In genomic region chr5:108079754-108080153, GRCh38 we compare ENCODE assay signal across 21 cellular contexts.
DNase-seq lines count a peak whose midpoint lies in the region; ATAC-seq and TF ChIP-seq lines count a peak whose summit lies in the region.
"Had no signal": no experiment of that assay in that cellular context is flagged by ENCODE, and none has a peak within 500 bp of the region (broad histone marks: within the 10 kb centered on the region; RNA-seq: fewer than 3 reads in every experiment).

No MANE protein-coding gene starts in this region.

- no peaks in the 10 kb centered on the region for H3K36me3 ChIP-seq in HUES6 (ENCODE audit: control insufficient read depth, insufficient read depth, low read length)
- H3K36me3 ChIP-seq: brain microvascular endothelial cell, esophagus muscularis mucosa, prostate gland had no signal

- peaks cover 86% of the 10 kb centered on the region for H3K4me1 ChIP-seq in HUES6 (ENCODE audit: control insufficient read depth, insufficient read depth, low read length)
- H3K4me1 ChIP-seq: prostate gland had no signal

- peaks cover 90% of the 10 kb centered on the region for H3K4me1 Mint-ChIP-seq in WTC11
- H3K4me1 Mint-ChIP-seq: CD4-positive, alpha-beta memory T cell; memory B cell; natural killer cell; stimulated activated effector memory CD8-positive, alpha-beta T cell treated with anti-CD3 and anti-CD28 coated beads, Interleukin-12 subunit alpha, Interleukin-12 subunit beta, amount 100 ng/mL, for 72 hours had no signal

- peak overlapping the region; percentile 24 for H3K9ac ChIP-seq in HUES6 (ENCODE audit: low read length)

- H3K9me3 Mint-ChIP-seq in WTC11, result no peaks in the 10 kb centered on the region
- H3K9me3 Mint-ChIP-seq: activated naive CD4-positive, alpha-beta T cell treated with anti-CD3 and anti-CD28 coated beads, Interleukin-2, amount 50 U/mL, for 72 hours; memory B cell; natural killer cell; stimulated activated effector memory CD8-positive, alpha-beta T cell treated with anti-CD3 and anti-CD28 coated beads, Interleukin-12 subunit alpha, Interleukin-12 subunit beta, amount 100 ng/mL, for 72 hours; type B pancreatic cell had no signal

- peak; percentile 13 for DNase-seq in DMS 273 (lab: John Stamatoyannopoulos, UW; ENCODE audit: unreplicated experiment)
- DNase-seq in DMS 273 treated with DMSO at 0.1 percent for 48 hours (lab: John Stamatoyannopoulos, UW), result no peak
- no peak for DNase-seq in WTC11 (ENCODE audit: low spot score)
- DNase-seq in omental fat pad (ENCODE audit: low spot score), result no peak
- DNase-seq in stimulated activated naive CD8-positive, alpha-beta T cell treated with anti-CD3 and anti-CD28 coated beads, Interleukin-15, Interleukin-2, amounts not matched to agents 100 U/mL and 50 U/mL, for 24 hours, result no peak
- DNase-seq in NCI-H146 (lab: John Stamatoyannopoulos, UW), result no peak
- DNase-seq in Right ventricle myocardium superior, result no peak
- DNase-seq: activated T-cell treated with anti-CD3 and anti-CD28 coated beads, Interleukin-2, amount 50 U/mL, for 1 hour; brain microvascular endothelial cell; CD4-positive, alpha-beta memory T cell; GDM1; natural killer cell had no signal

- H3K36me3 Mint-ChIP-seq in WTC11, result no peaks in the 10 kb centered on the region
- H3K36me3 Mint-ChIP-seq: stimulated activated effector memory CD8-positive, alpha-beta T cell treated with anti-CD3 and anti-CD28 coated beads, Interleukin-12 subunit alpha, Interleukin-12 subunit beta, amount 100 ng/mL, for 72 hours; type B pancreatic cell had no signal

- POLR2A ChIA-PET in WTC11 (lab: Charles Lee), result no interaction called here

- H3K4me3 ChIP-seq in HUES6 (ENCODE audit: low read depth, low read length), result 0 out of 2 replicates have a peak overlapping the region, but pooled peaks have one; percentile 1
- H3K4me3 ChIP-seq: esophagus muscularis mucosa, K562, prostate gland had no signal

- CTCF ChIA-PET in WTC11 (lab: Charles Lee), result no interaction called here

- no peaks in the 10 kb centered on the region for H3K9me3 ChIP-seq in HUES6 (ENCODE audit: control insufficient read depth, insufficient read depth, low read depth, low read length)
- H3K9me3 ChIP-seq: esophagus muscularis mucosa, prostate gland had no signal

- no peaks in the 10 kb centered on the region for H3K27me3 ChIP-seq in HUES6 (ENCODE audit: control insufficient read depth, insufficient read depth, low read length)
- H3K27me3 ChIP-seq: brain microvascular endothelial cell, esophagus muscularis mucosa had no signal

- intact Hi-C loops in Right ventricle myocardium superior (cut with DNase I), result no loop called here

- peak overlapping the region; percentile 64; the same call in 1 of the 2 replicates for H3K27ac Mint-ChIP-seq in WTC11
- H3K27ac Mint-ChIP-seq: activated naive CD4-positive, alpha-beta T cell treated with anti-CD3 and anti-CD28 coated beads, Interleukin-2, amount 50 U/mL, for 72 hours; CD4-positive, alpha-beta memory T cell; memory B cell; natural killer cell; stimulated activated effector memory CD8-positive, alpha-beta T cell treated with anti-CD3 and anti-CD28 coated beads, Interleukin-12 subunit alpha, Interleukin-12 subunit beta, amount 100 ng/mL, for 72 hours; type B pancreatic cell had no signal

- ATAC-seq in WTC11, result no peak
- ATAC-seq in omental fat pad (ENCODE audit: low FRiP score), result peak; percentile 84
- no peak for ATAC-seq in stimulated activated naive CD8-positive, alpha-beta T cell treated with anti-CD3 and anti-CD28 coated beads, Interleukin-15, Interleukin-2, amounts not matched to agents 100 U/mL and 50 U/mL, for 24 hours
- no peak for ATAC-seq in Right ventricle myocardium superior (ENCODE audit: poor library complexity)
- ATAC-seq: activated naive CD4-positive, alpha-beta T cell treated with anti-CD3 and anti-CD28 coated beads, Interleukin-2, amount 50 U/mL, for 72 hours; K562; natural killer cell; stimulated activated effector memory CD8-positive, alpha-beta T cell treated with anti-CD3 and anti-CD28 coated beads, Interleukin-12 subunit alpha, Interleukin-12 subunit beta, amount 100 ng/mL, for 72 hours had no signal

- H3K27ac ChIP-seq in HUES6 (ENCODE audit: low read depth, low read length), result peak overlapping the region; percentile 80
- H3K27ac ChIP-seq: 22Rv1, brain microvascular endothelial cell, esophagus muscularis mucosa, prostate gland had no signal

- H3K4me3 Mint-ChIP-seq in WTC11, result no peak overlapping the region
- H3K4me3 Mint-ChIP-seq: CD4-positive, alpha-beta memory T cell; memory B cell; natural killer cell; stimulated activated effector memory CD8-positive, alpha-beta T cell treated with anti-CD3 and anti-CD28 coated beads, Interleukin-12 subunit alpha, Interleukin-12 subunit beta, amount 100 ng/mL, for 72 hours; type B pancreatic cell had no signal

- H3K27me3 Mint-ChIP-seq in WTC11 (ENCODE audit: low read depth), result no peaks in the 10 kb centered on the region
- H3K27me3 Mint-ChIP-seq: CD4-positive, alpha-beta memory T cell; memory B cell; type B pancreatic cell had no signal

- TF ChIP-seq CTCF in WTC11 (IDR thresholded peaks at IDR 0.05) (no peak), omental fat pad (IDR thresholded peaks at IDR 0.05) (no peak)

TF ChIP-seq in WTC11, 78 proteins besides CTCF, POLR2A, EP300 and RAD21:
- TF ChIP-seq JUN (CRISPR knock-in tag; IDR thresholded peaks at IDR 0.05) (no peak), GABPB1 (CRISPR knock-in tag; IDR thresholded peaks at IDR 0.05) (no peak), GRHL2 (CRISPR knock-in tag; IDR thresholded peaks at IDR 0.05; ENCODE audit: insufficient replicate concordance, severe bottlenecking) (no peak), NR2C2 (CRISPR knock-in tag; IDR thresholded peaks at IDR 0.05) (no peak), ZNF263 (CRISPR knock-in tag; IDR thresholded peaks at IDR 0.05; ENCODE audit: low read depth) (no peak), RELA (CRISPR knock-in tag; IDR thresholded peaks at IDR 0.05; ENCODE audit: borderline replicate concordance) (no peak), ZNF232 (CRISPR knock-in tag; IDR thresholded peaks at IDR 0.05) (no peak), GTF2I (CRISPR knock-in tag; conservative IDR thresholded peaks at IDR 0.05) (no peak), FOXP1 (CRISPR knock-in tag; IDR thresholded peaks at IDR 0.05; ENCODE audit: borderline replicate concordance) (no peak), NFE2L1 (CRISPR knock-in tag; IDR thresholded peaks at IDR 0.05) (no peak), ZBTB21 (CRISPR knock-in tag; IDR thresholded peaks at IDR 0.05; ENCODE audit: borderline replicate concordance) (no peak), TCF7 (CRISPR knock-in tag; IDR thresholded peaks at IDR 0.05; ENCODE audit: low read depth) (no peak), PRDM15 (CRISPR knock-in tag; IDR thresholded peaks at IDR 0.05) (no peak)
